Comparison of ENCODE assay signal across 18 cellular contexts in the genomic region with DNA sequence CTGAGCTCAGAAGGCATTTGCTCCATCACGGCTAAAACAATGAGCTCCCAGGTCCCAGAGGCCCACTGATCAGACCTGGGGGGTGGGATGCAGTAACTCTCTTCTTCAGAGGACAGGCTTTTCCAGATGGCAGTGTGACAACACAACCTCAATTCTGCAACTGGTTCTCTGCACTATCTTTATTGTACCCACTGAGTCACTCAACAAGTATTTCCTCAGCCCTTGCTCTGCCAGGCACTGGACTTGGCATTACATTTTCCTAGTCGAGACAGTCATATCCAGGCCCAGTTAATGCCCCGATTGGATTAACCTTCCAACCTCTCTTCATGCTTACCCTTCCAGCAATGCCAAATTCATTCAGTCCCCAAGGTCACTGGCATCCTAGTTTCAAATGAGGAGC.
DNase-seq lines count a peak whose midpoint lies in the region; ATAC-seq and TF ChIP-seq lines count a peak whose summit lies in the region.
"Had no signal": no experiment of that assay in that cellular context is flagged by ENCODE, and none has a peak within 500 bp of the region (broad histone marks: within the 10 kb centered on the region; RNA-seq: fewer than 3 reads in every experiment).

No MANE protein-coding gene starts in this region.

- TF ChIP-seq POLR2A in gastrocnemius medialis (IDR thresholded peaks at IDR 0.05): no peak

- intact Hi-C loops in gastrocnemius medialis (cut with DNase I; ENCODE audit: low total_unique reads): loop anchor here (2.0 to 10.0 kb wide), 4 partner anchors 73 to 1747 kb away; a partner anchor contains a TSS

- no peak overlapping the region for H3K4me3 ChIP-seq in gastrocnemius medialis
- H3K4me3 ChIP-seq: tibial nerve had no signal

- H3K27me3 ChIP-seq in foreskin keratinocyte (no peaks in the 10 kb centered on the region), gastrocnemius medialis (no peaks in the 10 kb centered on the region)
- H3K27me3 ChIP-seq: tibial nerve had no signal

- peak overlapping the region; percentile 3; the same call in 1 of the 2 replicates for H3K27ac Mint-ChIP-seq in HFFc6
- H3K27ac Mint-ChIP-seq: activated CD4-positive, alpha-beta memory T cell treated with anti-CD3 and anti-CD28 coated beads for 36 hours; CD4-positive, CD25-positive, alpha-beta regulatory T cell; progenitor cell of endocrine pancreas had no signal

- no peak overlapping the region for H3K27ac ChIP-seq in foreskin keratinocyte
- peak overlapping the region; percentile 74 to 92 (median 87) for H3K27ac ChIP-seq in gastrocnemius medialis
- H3K27ac ChIP-seq: HL-60, tibial nerve had no signal

- no peaks in the 10 kb centered on the region for H3K9me3 Mint-ChIP-seq in HFFc6
- H3K9me3 Mint-ChIP-seq: activated CD4-positive, alpha-beta memory T cell treated with anti-CD3 and anti-CD28 coated beads for 36 hours; CD4-positive, CD25-positive, alpha-beta regulatory T cell had no signal

- no peak for TF ChIP-seq CTCF in HFFc6 (IDR thresholded peaks at IDR 0.05)
- no peak for TF ChIP-seq CTCF in foreskin keratinocyte (conservative IDR thresholded peaks at IDR 0.05)
- TF ChIP-seq CTCF in gastrocnemius medialis (IDR thresholded peaks at IDR 0.05 in 4 of 5, conservative IDR thresholded peaks at IDR 0.05 in 1 of 5): no peak

- ATAC-seq in SK-N-SH treated with all-trans-retinoic acid at 6 μM for 48 hours: peak; percentile 18; the same call in 1 of the 3 replicates
- ATAC-seq in foreskin keratinocyte: peak; percentile 64
- ATAC-seq in gastrocnemius medialis: peak; percentile 49 to 63
- no peak for ATAC-seq in HG02798 (IDR thresholded peaks at IDR 0.05; ENCODE audit: poor library complexity, unreplicated experiment)

- no peaks in the 10 kb centered on the region; the same call in 1 of the 2 replicates for H3K27me3 Mint-ChIP-seq in HFFc6 (ENCODE audit: insufficient read depth)
- H3K27me3 Mint-ChIP-seq: activated CD4-positive, alpha-beta memory T cell treated with anti-CD3 and anti-CD28 coated beads for 36 hours; CD4-positive, CD25-positive, alpha-beta regulatory T cell had no signal

- peak; percentile 25 for DNase-seq in HFFc6
- peak in 1 of 2 donors; percentile 35 for DNase-seq in foreskin keratinocyte
- DNase-seq in gastrocnemius medialis: peak in 1 of 2 donors; percentile 49
- DNase-seq in NCI-H1694 (lab: John Stamatoyannopoulos, UW): no peak
- no peak for DNase-seq in effector CD8-positive, alpha-beta T cell (lab: John Stamatoyannopoulos, UW)
- no peak for DNase-seq in epidermal melanocyte (ENCODE audit: insufficient read length, low spot score)
- DNase-seq: activated CD4-positive, alpha-beta memory T cell treated with anti-CD3 and anti-CD28 coated beads for 36 hours; activated effector memory CD4-positive, alpha-beta T cell treated with Interleukin-2 at 50 U/mL for 16 hours; CD4-positive, CD25-positive, alpha-beta regulatory T cell; effector CD4-positive, alpha-beta T cell; Karpas-422; NCI-H1930; stimulated activated CD4-positive, alpha-beta T cell treated with anti-CD3 and anti-CD28 coated beads, Interleukin-4, amount 100 ng/mL, for 24 hours had no signal

- H3K4me1 ChIP-seq in foreskin keratinocyte (peaks cover 15% of the 10 kb centered on the region), gastrocnemius medialis (peaks cover 50 to 51% of the 10 kb centered on the region in 2 donors)

- H3K4me3 Mint-ChIP-seq in HFFc6: 0 out of 2 replicates have a peak overlapping the region, but pooled peaks have one; percentile 1
- H3K4me3 Mint-ChIP-seq: activated CD4-positive, alpha-beta memory T cell treated with anti-CD3 and anti-CD28 coated beads for 36 hours; CD4-positive, CD25-positive, alpha-beta regulatory T cell had no signal

- in situ Hi-C loops in gastrocnemius medialis (cut with MboI; ENCODE audit: low sequenced_read_pairs in 4 of 4): no loop called here

- H3K4me1 Mint-ChIP-seq in HFFc6 (ENCODE audit: low read depth): peaks cover 72% of the 10 kb centered on the region

- peaks cover 10% of the 10 kb centered on the region for H3K36me3 Mint-ChIP-seq in HFFc6 (ENCODE audit: low read depth)

- H3K36me3 ChIP-seq in gastrocnemius medialis: no peaks in the 10 kb centered on the region
- H3K36me3 ChIP-seq: tibial nerve had no signal

- no peaks in the 10 kb centered on the region for H3K9me3 ChIP-seq in gastrocnemius medialis
- H3K9me3 ChIP-seq: tibial nerve had no signal

TF ChIP-seq in SK-N-SH treated with all-trans-retinoic acid at 6 μM for 48 hours, 23 proteins besides CTCF, POLR2A, EP300 and RAD21 (continues in another document):
- TF ChIP-seq ZNF8 (CRISPR knock-in tag; IDR thresholded peaks at IDR 0.05) (no peak), RARB (CRISPR knock-in tag; IDR thresholded peaks at IDR 0.05) (no peak), ZFP3 (CRISPR knock-in tag; IDR thresholded peaks at IDR 0.05) (no peak), ESRRG (CRISPR knock-in tag; IDR thresholded peaks at IDR 0.05) (no peak), PPARA (CRISPR knock-in tag; IDR thresholded peaks at IDR 0.05; ENCODE audit: borderline replicate concordance) (no peak), ZNF70 (CRISPR knock-in tag; IDR thresholded peaks at IDR 0.05) (no peak), ISL1 (CRISPR knock-in tag; IDR thresholded peaks at IDR 0.05) (no peak), ARNTL (CRISPR knock-in tag; IDR thresholded peaks at IDR 0.05; ENCODE audit: borderline replicate concordance, low read depth) (no peak), CSDC2 (CRISPR knock-in tag; IDR thresholded peaks at IDR 0.05) (no peak), TCF4 (CRISPR knock-in tag; IDR thresholded peaks at IDR 0.05; ENCODE audit: borderline replicate concordance) (no peak), ZC3H10 (CRISPR knock-in tag; IDR thresholded peaks at IDR 0.05) (no peak), OSR1 (CRISPR knock-in tag; IDR thresholded peaks at IDR 0.05) (no peak)
- TF ChIP-seq, protein P1, sequence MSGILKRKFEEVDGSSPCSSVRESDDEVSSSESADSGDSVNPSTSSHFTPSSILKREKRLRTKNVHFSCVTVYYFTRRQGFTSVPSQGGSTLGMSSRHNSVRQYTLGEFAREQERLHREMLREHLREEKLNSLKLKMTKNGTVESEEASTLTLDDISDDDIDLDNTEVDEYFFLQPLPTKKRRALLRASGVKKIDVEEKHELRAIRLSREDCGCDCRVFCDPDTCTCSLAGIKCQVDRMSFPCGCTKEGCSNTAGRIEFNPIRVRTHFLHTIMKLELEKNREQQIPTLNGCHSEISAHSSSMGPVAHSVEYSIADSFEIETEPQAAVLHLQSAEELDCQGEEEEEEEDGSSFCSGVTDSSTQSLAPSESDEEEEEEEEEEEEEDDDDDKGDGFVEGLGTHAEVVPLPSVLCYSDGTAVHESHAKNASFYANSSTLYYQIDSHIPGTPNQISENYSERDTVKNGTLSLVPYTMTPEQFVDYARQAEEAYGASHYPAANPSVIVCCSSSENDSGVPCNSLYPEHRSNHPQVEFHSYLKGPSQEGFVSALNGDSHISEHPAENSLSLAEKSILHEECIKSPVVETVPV (CRISPR knock-in tag; IDR thresholded peaks at IDR 0.05): no peak
- TF ChIP-seq, protein P2, sequence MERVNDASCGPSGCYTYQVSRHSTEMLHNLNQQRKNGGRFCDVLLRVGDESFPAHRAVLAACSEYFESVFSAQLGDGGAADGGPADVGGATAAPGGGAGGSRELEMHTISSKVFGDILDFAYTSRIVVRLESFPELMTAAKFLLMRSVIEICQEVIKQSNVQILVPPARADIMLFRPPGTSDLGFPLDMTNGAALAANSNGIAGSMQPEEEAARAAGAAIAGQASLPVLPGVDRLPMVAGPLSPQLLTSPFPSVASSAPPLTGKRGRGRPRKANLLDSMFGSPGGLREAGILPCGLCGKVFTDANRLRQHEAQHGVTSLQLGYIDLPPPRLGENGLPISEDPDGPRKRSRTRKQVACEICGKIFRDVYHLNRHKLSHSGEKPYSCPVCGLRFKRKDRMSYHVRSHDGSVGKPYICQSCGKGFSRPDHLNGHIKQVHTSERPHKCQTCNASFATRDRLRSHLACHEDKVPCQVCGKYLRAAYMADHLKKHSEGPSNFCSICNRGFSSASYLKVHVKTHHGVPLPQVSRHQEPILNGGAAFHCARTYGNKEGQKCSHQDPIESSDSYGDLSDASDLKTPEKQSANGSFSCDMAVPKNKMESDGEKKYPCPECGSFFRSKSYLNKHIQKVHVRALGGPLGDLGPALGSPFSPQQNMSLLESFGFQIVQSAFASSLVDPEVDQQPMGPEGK (CRISPR knock-in tag; IDR thresholded peaks at IDR 0.05; ENCODE audit: borderline replicate concordance): no peak
- TF ChIP-seq, protein P3, sequence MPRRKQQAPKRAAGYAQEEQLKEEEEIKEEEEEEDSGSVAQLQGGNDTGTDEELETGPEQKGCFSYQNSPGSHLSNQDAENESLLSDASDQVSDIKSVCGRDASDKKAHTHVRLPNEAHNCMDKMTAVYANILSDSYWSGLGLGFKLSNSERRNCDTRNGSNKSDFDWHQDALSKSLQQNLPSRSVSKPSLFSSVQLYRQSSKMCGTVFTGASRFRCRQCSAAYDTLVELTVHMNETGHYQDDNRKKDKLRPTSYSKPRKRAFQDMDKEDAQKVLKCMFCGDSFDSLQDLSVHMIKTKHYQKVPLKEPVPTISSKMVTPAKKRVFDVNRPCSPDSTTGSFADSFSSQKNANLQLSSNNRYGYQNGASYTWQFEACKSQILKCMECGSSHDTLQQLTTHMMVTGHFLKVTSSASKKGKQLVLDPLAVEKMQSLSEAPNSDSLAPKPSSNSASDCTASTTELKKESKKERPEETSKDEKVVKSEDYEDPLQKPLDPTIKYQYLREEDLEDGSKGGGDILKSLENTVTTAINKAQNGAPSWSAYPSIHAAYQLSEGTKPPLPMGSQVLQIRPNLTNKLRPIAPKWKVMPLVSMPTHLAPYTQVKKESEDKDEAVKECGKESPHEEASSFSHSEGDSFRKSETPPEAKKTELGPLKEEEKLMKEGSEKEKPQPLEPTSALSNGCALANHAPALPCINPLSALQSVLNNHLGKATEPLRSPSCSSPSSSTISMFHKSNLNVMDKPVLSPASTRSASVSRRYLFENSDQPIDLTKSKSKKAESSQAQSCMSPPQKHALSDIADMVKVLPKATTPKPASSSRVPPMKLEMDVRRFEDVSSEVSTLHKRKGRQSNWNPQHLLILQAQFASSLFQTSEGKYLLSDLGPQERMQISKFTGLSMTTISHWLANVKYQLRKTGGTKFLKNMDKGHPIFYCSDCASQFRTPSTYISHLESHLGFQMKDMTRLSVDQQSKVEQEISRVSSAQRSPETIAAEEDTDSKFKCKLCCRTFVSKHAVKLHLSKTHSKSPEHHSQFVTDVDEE (CRISPR knock-in tag; IDR thresholded peaks at IDR 0.05): no peak
